ENCODE assay signal across 17 cellular contexts in genomic region chrX:148698221-148698620, GRCh38.
A peak's percentile ranks its signal among the peaks of the same experiment; 100 is the strongest.
DNase-seq lines count a peak whose midpoint lies in the region; ATAC-seq and TF ChIP-seq lines count a peak whose summit lies in the region.
"Had no signal": no experiment of that assay in that cellular context is flagged by ENCODE, and none has a peak within 500 bp of the region (broad histone marks: within the 10 kb centered on the region; RNA-seq: fewer than 3 reads in every experiment).

No MANE protein-coding gene starts in this region.

- no peaks in the 10 kb centered on the region for H3K27me3 ChIP-seq in DOHH2 (ENCODE audit: control insufficient read depth, low read length)
- H3K27me3 ChIP-seq in SU-DHL-6 (ENCODE audit: low read length), result no peaks in the 10 kb centered on the region
- no peaks in the 10 kb centered on the region for H3K27me3 ChIP-seq in upper lobe of right lung

- no peaks in the 10 kb centered on the region for H3K27me3 Mint-ChIP-seq in memory B cell

- peaks cover 74% of the 10 kb centered on the region for H3K4me1 ChIP-seq in DOHH2 (ENCODE audit: control insufficient read depth, low read length)
- no peaks in the 10 kb centered on the region for H3K4me1 ChIP-seq in upper lobe of right lung
- H3K4me1 ChIP-seq: HAP-1 had no signal

- intact Hi-C loops in upper lobe of right lung (cut with DNase I), result no loop called here

- peak overlapping the region; percentile 37; the same call in 1 of the 2 replicates for H3K9ac ChIP-seq in SU-DHL-6 (ENCODE audit: low read length)

- DNase-seq in NAMALWA (ENCODE audit: low spot score) (peak; percentile 62), memory B cell (ENCODE audit: low spot score in 2 of 2) (no peak), upper lobe of right lung (no peak)
- DNase-seq: CD8-positive, alpha-beta T cell; COR-L47; DMS153; DND-41; GF-D8; KG1 had no signal

- H3K9me3 ChIP-seq in DOHH2 (ENCODE audit: control insufficient read depth, insufficient read depth, low read length) (no peaks in the 10 kb centered on the region), SU-DHL-6 (ENCODE audit: insufficient read depth, low read length) (no peaks in the 10 kb centered on the region), upper lobe of right lung (no peaks in the 10 kb centered on the region)
- H3K9me3 ChIP-seq: HAP-1 had no signal

- ATAC-seq in memory B cell (ENCODE audit: low read depth), result peak; percentile 68
- ATAC-seq in GM21367 (IDR thresholded peaks at IDR 0.05; ENCODE audit: unreplicated experiment), result no peak
- no peak for ATAC-seq in HG03159 (IDR thresholded peaks at IDR 0.05; ENCODE audit: unreplicated experiment)
- ATAC-seq in upper lobe of right lung, result no peak
- ATAC-seq: CD8-positive, alpha-beta T cell had no signal

- H4K20me1 ChIP-seq in DOHH2 (ENCODE audit: control insufficient read depth, insufficient read depth, low read depth, low read length) (no peaks in the 10 kb centered on the region), SU-DHL-6 (ENCODE audit: low read depth, low read length) (no peaks in the 10 kb centered on the region)

- H3F3A ChIP-seq in DOHH2 (ENCODE audit: control insufficient read depth, insufficient read depth), result peaks cover 22% of the 10 kb centered on the region
- H3F3A ChIP-seq in SU-DHL-6 (ENCODE audit: insufficient read depth), result peaks cover 25% of the 10 kb centered on the region; the same call in 1 of the 2 replicates

- peaks cover 41% of the 10 kb centered on the region for H3K36me3 ChIP-seq in DOHH2 (ENCODE audit: control insufficient read depth, low read length)
- H3K36me3 ChIP-seq in SU-DHL-6 (ENCODE audit: low read length), result peaks cover 2% of the 10 kb centered on the region; the same call in 1 of the 2 replicates
- H3K36me3 ChIP-seq in upper lobe of right lung, result no peaks in the 10 kb centered on the region
- H3K36me3 ChIP-seq: HAP-1 had no signal

- H3K4me2 ChIP-seq in DOHH2 (ENCODE audit: low read length) (peak overlapping the region; percentile 84), SU-DHL-6 (ENCODE audit: low read depth, low read length, poor library complexity, severe bottlenecking) (peak overlapping the region; percentile 75)

- peak overlapping the region; percentile 66 for H3K4me3 ChIP-seq in DOHH2 (ENCODE audit: low read length)
- H3K4me3 ChIP-seq in SU-DHL-6 (ENCODE audit: insufficient read depth, low read length, poor library complexity, severe bottlenecking), result peak overlapping the region; percentile 37
- no peak overlapping the region for H3K4me3 ChIP-seq in upper lobe of right lung
- H3K4me3 ChIP-seq: HAP-1 had no signal

- H3K79me2 ChIP-seq in DOHH2 (ENCODE audit: control insufficient read depth, low read length) (peaks cover 76% of the 10 kb centered on the region), SU-DHL-6 (ENCODE audit: insufficient read depth, low read length) (peaks cover 57% of the 10 kb centered on the region)

- no peaks in the 10 kb centered on the region for H3K9me3 Mint-ChIP-seq in memory B cell
- H3K9me3 Mint-ChIP-seq: CD14-positive monocyte; CD8-positive, alpha-beta T cell had no signal

- H2AFZ ChIP-seq in SU-DHL-6 (ENCODE audit: low read depth, low read length, severe bottlenecking), result no peak overlapping the region

- no peak overlapping the region for H3K4me3 Mint-ChIP-seq in memory B cell
- H3K4me3 Mint-ChIP-seq: CD14-positive monocyte; CD8-positive, alpha-beta T cell; IgD-negative memory B cell had no signal

- peak overlapping the region; percentile 100 for H3K27ac ChIP-seq in DOHH2 (ENCODE audit: low read depth, low read length)
- H3K27ac ChIP-seq in SU-DHL-6 (ENCODE audit: low read depth, low read length), result peak overlapping the region; percentile 95
- no peak overlapping the region for H3K27ac ChIP-seq in upper lobe of right lung
- H3K27ac ChIP-seq: 22Rv1 had no signal

- no peaks in the 10 kb centered on the region for H3K36me3 Mint-ChIP-seq in memory B cell
- H3K36me3 Mint-ChIP-seq: CD14-positive monocyte; CD8-positive, alpha-beta T cell; IgD-negative memory B cell had no signal

- TF ChIP-seq CTCF in DOHH2 (IDR thresholded peaks at IDR 0.05; ENCODE audit: low read depth, low read length, poor library complexity, severe bottlenecking) (no peak), SU-DHL-6 (IDR thresholded peaks at IDR 0.05; ENCODE audit: insufficient read depth, low read length, poor library complexity, severe bottlenecking) (no peak), upper lobe of right lung (IDR thresholded peaks at IDR 0.05) (no peak)

- H3K4me1 Mint-ChIP-seq in memory B cell, result peaks cover 2% of the 10 kb centered on the region
- H3K4me1 Mint-ChIP-seq: CD14-positive monocyte had no signal

- H3K9me2 ChIP-seq in DOHH2 (replicated peaks; ENCODE audit: control insufficient read depth, low read length) (no peaks in the 10 kb centered on the region), SU-DHL-6 (replicated peaks; ENCODE audit: insufficient read depth, low read length) (no peaks in the 10 kb centered on the region)

- H3K27ac Mint-ChIP-seq in memory B cell, result no peak overlapping the region
- H3K27ac Mint-ChIP-seq: CD14-positive monocyte; CD8-positive, alpha-beta T cell; IgD-negative memory B cell had no signal
